ENCODE assay signal across 9 cellular contexts in genomic region chr9:108994695-108995094, GRCh38. TPM values are rescaled to one million over a fixed set of nuclear protein-coding genes. Genes with fewer than 3 reads are reported as not detected.
DNase-seq lines count a peak whose midpoint lies in the region; ATAC-seq and TF ChIP-seq lines count a peak whose summit lies in the region.
"Had no signal": no experiment of that assay in that cellular context is flagged by ENCODE, and none has a peak within 500 bp of the region (broad histone marks: within the 10 kb centered on the region; RNA-seq: fewer than 3 reads in every experiment).

No MANE protein-coding gene starts in this region.

- H3K56ac ChIP-seq in mesendoderm (ENCODE audit: low read length) = no peak overlapping the region

- H3K36me3 ChIP-seq in lung (ENCODE audit: control insufficient read depth in 2 of 2, insufficient read depth in 2 of 2, low read length in 2 of 2) = peaks cover 2 to 19% of the 10 kb centered on the region in 2 donors
- no peaks in the 10 kb centered on the region for H3K36me3 ChIP-seq in mesendoderm (ENCODE audit: control insufficient read depth, insufficient read depth, low read length)

- H2BK120ac ChIP-seq in mesendoderm (ENCODE audit: low read depth, low read length) = no peak overlapping the region

- no peak overlapping the region for H3K27ac Mint-ChIP-seq in T-helper 17 cell
- H3K27ac Mint-ChIP-seq: IgD-negative memory B cell had no signal

- no peak for DNase-seq in T-helper 17 cell
- DNase-seq in lung (ENCODE audit: low spot score) = peak; percentile 53
- DNase-seq in NCI-H1436 treated with DMSO at 0.1 percent for 48 hours (lab: John Stamatoyannopoulos, UW) = no peak
- no peak for DNase-seq in mesendoderm
- DNase-seq in HuH-7.5 (ENCODE audit: low spot score) = no peak

- WGBS in lung, 2 donors = 29 to 32% methylated on average over 2 of the region's 2 CpGs
- no CpG with 5 or more reads among the region's 2 CpGs for WGBS in mesendoderm (ENCODE audit: extremely low coverage, insufficient coverage, low lambda C conversion rate)

- H3K4me3 ChIP-seq in lung (no peak overlapping the region), mesendoderm (ENCODE audit: low read length) (no peak overlapping the region)

- H3K9ac ChIP-seq in mesendoderm (ENCODE audit: low read length) = no peak overlapping the region

- no peak overlapping the region for H2BK5ac ChIP-seq in mesendoderm (ENCODE audit: low read length)

- ATAC-seq in GM18907 (IDR thresholded peaks at IDR 0.05; ENCODE audit: unreplicated experiment) (peak; percentile 89), HG02981 (IDR thresholded peaks at IDR 0.05; ENCODE audit: unreplicated experiment) (peak; percentile 93), T-helper 17 cell (peak; percentile 37), lung (ENCODE audit: insufficient read depth, low FRiP score) (peak; percentile 58), HG03280 (IDR thresholded peaks at IDR 0.05; ENCODE audit: unreplicated experiment) (no peak)

- H3K4me1 ChIP-seq in lung (ENCODE audit: control insufficient read depth in 2 of 2, insufficient read depth in 2 of 2, low read length in 2 of 2) (peaks cover 3 to 26% of the 10 kb centered on the region in 2 donors), mesendoderm (ENCODE audit: control insufficient read depth, low read depth, low read length) (no peaks in the 10 kb centered on the region)

- H3K4ac ChIP-seq in mesendoderm (ENCODE audit: low read depth, low read length) = no peak overlapping the region

- no peak overlapping the region for H4K5ac ChIP-seq in mesendoderm (ENCODE audit: low read length)

- peaks cover 2% of the 10 kb centered on the region for H3K79me2 ChIP-seq in mesendoderm (ENCODE audit: control insufficient read depth, insufficient read depth, low read length)

- peaks cover 13% of the 10 kb centered on the region for H3K79me1 ChIP-seq in mesendoderm (ENCODE audit: low read length)

- H3K27ac ChIP-seq in lung (ENCODE audit: low read depth in 1 of 2, low read length in 1 of 2) (peak overlapping the region; percentile 13 to 62), mesendoderm (ENCODE audit: low read depth, low read length) (no peak overlapping the region)

- H3K4me2 ChIP-seq in mesendoderm (ENCODE audit: low read length) = no peak overlapping the region

- H2AK5ac ChIP-seq in mesendoderm (ENCODE audit: low read length) = no peak overlapping the region

- peaks cover 4% of the 10 kb centered on the region for H3K4me1 Mint-ChIP-seq in T-helper 17 cell
- H3K4me1 Mint-ChIP-seq: IgD-negative memory B cell had no signal

- H3K23ac ChIP-seq in mesendoderm (ENCODE audit: low read length) = no peak overlapping the region

- H3K9me3 ChIP-seq in T-helper 17 cell (ENCODE audit: control insufficient read depth, low read length, poor library complexity, severe bottlenecking) (no peaks in the 10 kb centered on the region), lung (ENCODE audit: control insufficient read depth in 2 of 2, insufficient read depth in 1 of 2, low read length in 1 of 2) (no peaks in the 10 kb centered on the region)

- peaks cover 3% of the 10 kb centered on the region for H3K36me3 Mint-ChIP-seq in T-helper 17 cell (ENCODE audit: low read depth)
- H3K36me3 Mint-ChIP-seq: IgD-negative memory B cell had no signal

- no peak overlapping the region for H4K8ac ChIP-seq in mesendoderm (ENCODE audit: low read depth, low read length)

- H3K27me3 Mint-ChIP-seq in T-helper 17 cell = no peaks in the 10 kb centered on the region
- H3K27me3 Mint-ChIP-seq: IgD-negative memory B cell had no signal

- H3K4me3 Mint-ChIP-seq in T-helper 17 cell = no peak overlapping the region
- H3K4me3 Mint-ChIP-seq: IgD-negative memory B cell had no signal

- no peak overlapping the region for H3K18ac ChIP-seq in mesendoderm (ENCODE audit: low read length)

- H3K27me3 ChIP-seq in lung (ENCODE audit: control insufficient read depth, insufficient read depth) = no peaks in the 10 kb centered on the region
- H3K27me3 ChIP-seq in mesendoderm (ENCODE audit: insufficient read depth, low read length, poor library complexity) = no peaks in the 10 kb centered on the region

- H2BK15ac ChIP-seq in mesendoderm (replicated peaks; ENCODE audit: low read depth) = no peak overlapping the region

- TF ChIP-seq CTCF in lung (IDR thresholded peaks at IDR 0.05; ENCODE audit: control extremely low read depth, extremely low read depth) = no peak

RNA-seq across cellular contexts. Expression of gene CTNNAL1, which starts 18.6 kb away (rescaled TPM):
- total RNA-seq in T-helper 17 cell (1 to 10 TPM; 3.1 to 9.6 TPM), lung (10 to 100 TPM; 32.5 to 53.9 TPM)
- polyA plus RNA-seq in lung = 10 to 100 TPM; 20.6 to 41.5 TPM
- 47.0 TPM for polyA plus RNA-seq in mesendoderm (2013, experiment 1 of 2)
- 46.8 TPM for polyA plus RNA-seq in mesendoderm (2013, experiment 2 of 2)
